Comparison of ENCODE assay signal across 27 cellular contexts in the genomic region with DNA sequence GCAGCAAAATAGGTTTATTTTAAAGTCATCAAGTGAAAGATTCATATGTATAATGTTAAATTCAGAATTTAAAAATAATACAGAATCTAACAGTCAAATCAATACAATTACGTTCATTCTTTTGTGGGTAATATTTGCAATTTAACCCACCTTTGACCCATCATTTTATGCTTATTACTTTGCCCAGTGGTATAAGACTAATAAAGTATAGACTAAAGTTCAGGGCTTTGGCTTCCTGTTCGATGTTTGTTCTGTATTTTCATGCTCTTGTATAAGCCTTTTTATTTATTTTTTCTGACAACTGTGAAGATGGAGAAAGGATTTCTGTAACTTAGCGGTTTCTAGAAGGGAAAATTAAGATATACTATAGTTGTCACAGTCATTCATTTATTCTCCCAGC. TPM values are rescaled to one million over a fixed set of nuclear protein-coding genes. Genes with fewer than 3 reads are reported as not detected.
DNase-seq lines count a peak whose midpoint lies in the region; ATAC-seq and TF ChIP-seq lines count a peak whose summit lies in the region.
"Had no signal": no experiment of that assay in that cellular context is flagged by ENCODE, and none has a peak within 500 bp of the region (broad histone marks: within the 10 kb centered on the region; RNA-seq: fewer than 3 reads in every experiment).

No MANE protein-coding gene starts in this region.

- POLR2A ChIA-PET in activated CD8-positive, alpha-beta T cell treated with anti-CD3 and anti-CD28 coated beads for 36 hours (lab: Charles Lee): no interaction called here
- POLR2A ChIA-PET in activated CD8-positive, alpha-beta T cell treated with anti-CD3 and anti-CD28 coated beads, Interleukin-2, amount 10 ng/mL, durations not matched to agents 7 days and 5 days (lab: Charles Lee): interaction anchor here (0.8 kb wide), 1 partner anchor 205 kb away, joined by 3 read pairs; a partner anchor contains a TSS
- POLR2A ChIA-PET in CD4-positive, alpha-beta T cell (lab: Charles Lee): no interaction called here
- POLR2A ChIA-PET in naive thymus-derived CD4-positive, alpha-beta T cell (lab: Charles Lee): no interaction called here

- no peaks in the 10 kb centered on the region for H3K9me3 Mint-ChIP-seq in activated CD8-positive, alpha-beta T cell treated with anti-CD3 and anti-CD28 coated beads for 36 hours
- no peaks in the 10 kb centered on the region for H3K9me3 Mint-ChIP-seq in activated CD8-positive, alpha-beta T cell treated with anti-CD3 and anti-CD28 coated beads, Interleukin-2, amount 10 ng/mL, durations not matched to agents 7 days and 5 days (ENCODE audit: insufficient read depth)
- H3K9me3 Mint-ChIP-seq in CD4-positive, alpha-beta T cell: no peaks in the 10 kb centered on the region
- no peaks in the 10 kb centered on the region for H3K9me3 Mint-ChIP-seq in activated T-helper 2 cell treated with anti-CD3 and anti-CD28 coated beads, Interferon-gamma antibody, Interleukin-2, Interleukin-4, amounts not matched to agents 10 μg/mL and 5 μg/mL and 100 μg/mL, durations not matched to agents 14 hours and 24 hours and 36 hours
- H3K9me3 Mint-ChIP-seq in naive thymus-derived CD4-positive, alpha-beta T cell: no peaks in the 10 kb centered on the region

- CTCF ChIA-PET in activated CD8-positive, alpha-beta T cell treated with anti-CD3 and anti-CD28 coated beads for 36 hours (lab: Charles Lee): interaction anchor here (0.9 kb wide), 1 partner anchor 9 kb away, joined by 4 read pairs; no protein-coding TSS in a partner anchor
- CTCF ChIA-PET in activated CD8-positive, alpha-beta T cell treated with anti-CD3 and anti-CD28 coated beads, Interleukin-2, amount 10 ng/mL, durations not matched to agents 7 days and 5 days (lab: Charles Lee): interaction anchor here (1.4 kb wide), 2 partner anchors 9 to 54 kb away, joined by 5 to 8 read pairs; no protein-coding TSS in a partner anchor
- CTCF ChIA-PET in CD4-positive, alpha-beta T cell (lab: Charles Lee): no interaction called here
- CTCF ChIA-PET in naive thymus-derived CD4-positive, alpha-beta T cell (lab: Charles Lee): interaction anchor here (0.6 kb wide), 1 partner anchor 18 kb away, joined by 3 read pairs; no protein-coding TSS in a partner anchor

- H3K4me1 Mint-ChIP-seq in activated CD8-positive, alpha-beta T cell treated with anti-CD3 and anti-CD28 coated beads for 36 hours (ENCODE audit: low read depth): peaks cover 22% of the 10 kb centered on the region
- H3K4me1 Mint-ChIP-seq in activated CD8-positive, alpha-beta T cell treated with anti-CD3 and anti-CD28 coated beads, Interleukin-2, amount 10 ng/mL, durations not matched to agents 7 days and 5 days (ENCODE audit: low read depth): peaks cover 4% of the 10 kb centered on the region
- H3K4me1 Mint-ChIP-seq in CD4-positive, alpha-beta T cell (ENCODE audit: low read depth): peaks cover 11% of the 10 kb centered on the region
- H3K4me1 Mint-ChIP-seq in activated T-helper 2 cell treated with anti-CD3 and anti-CD28 coated beads, Interferon-gamma antibody, Interleukin-2, Interleukin-4, amounts not matched to agents 10 μg/mL and 5 μg/mL and 100 μg/mL, durations not matched to agents 14 hours and 24 hours and 36 hours (ENCODE audit: low read depth): peaks cover 19% of the 10 kb centered on the region
- H3K4me1 Mint-ChIP-seq in naive thymus-derived CD4-positive, alpha-beta T cell: peaks cover 7 to 23% (median 9%) of the 10 kb centered on the region in 7 donors

- no peak for DNase-seq in activated CD8-positive, alpha-beta T cell treated with anti-CD3 and anti-CD28 coated beads for 36 hours
- DNase-seq in activated CD8-positive, alpha-beta T cell treated with anti-CD3 and anti-CD28 coated beads, Interleukin-2, amount 10 ng/mL, durations not matched to agents 7 days and 5 days: no peak
- DNase-seq in CD4-positive, alpha-beta T cell: no peak
- DNase-seq in activated T-helper 2 cell treated with anti-CD3 and anti-CD28 coated beads, Interferon-gamma antibody, Interleukin-2, Interleukin-4, amounts not matched to agents 10 μg/mL and 5 μg/mL and 100 μg/mL, durations not matched to agents 14 hours and 24 hours and 36 hours (ENCODE audit: low spot score): no peak
- no peak for DNase-seq in naive thymus-derived CD4-positive, alpha-beta T cell
- DNase-seq in ureter (ENCODE audit: low spot score): no peak
- no peak for DNase-seq in effector CD4-positive, alpha-beta T cell
- DNase-seq: 8988T; ACHN; BE2C; COR-L47; DMS53; GDM1; GOT3; KBM-7; MG63; NCI-H1105 treated with DMSO at 0.1 percent for 48 hours; NCI-H2029; NCI-H446; NCI-H524 treated with DMSO at 0.1 percent for 48 hours; NCI-H774; NK-92 treated with Interleukin-12 subunit alpha and Interleukin-12 subunit beta, amount 100 ng/mL, for 24 hours; PC-9 had no signal

- peaks cover 0 to 52% (median 8%) of the 10 kb centered on the region in 3 experiments for H3K36me3 ChIP-seq in naive thymus-derived CD4-positive, alpha-beta T cell (ENCODE audit: control insufficient read depth in 2 of 3, insufficient read depth in 3 of 3, low read length in 3 of 3)

- no peaks in the 10 kb centered on the region for H3K9me3 ChIP-seq in CD4-positive, alpha-beta T cell (ENCODE audit: control insufficient read depth, low read length)
- H3K9me3 ChIP-seq in naive thymus-derived CD4-positive, alpha-beta T cell (ENCODE audit: control insufficient read depth in 2 of 3, low read length in 3 of 3): no peaks in the 10 kb centered on the region
- H3K9me3 ChIP-seq: BE2C, HAP-1, MG63, SJSA1 had no signal

- no peaks in the 10 kb centered on the region for H3K27me3 Mint-ChIP-seq in activated CD8-positive, alpha-beta T cell treated with anti-CD3 and anti-CD28 coated beads for 36 hours
- H3K27me3 Mint-ChIP-seq in activated CD8-positive, alpha-beta T cell treated with anti-CD3 and anti-CD28 coated beads, Interleukin-2, amount 10 ng/mL, durations not matched to agents 7 days and 5 days (ENCODE audit: low read depth): no peaks in the 10 kb centered on the region
- H3K27me3 Mint-ChIP-seq in CD4-positive, alpha-beta T cell: no peaks in the 10 kb centered on the region
- H3K27me3 Mint-ChIP-seq in activated T-helper 2 cell treated with anti-CD3 and anti-CD28 coated beads, Interferon-gamma antibody, Interleukin-2, Interleukin-4, amounts not matched to agents 10 μg/mL and 5 μg/mL and 100 μg/mL, durations not matched to agents 14 hours and 24 hours and 36 hours (ENCODE audit: low read depth): no peaks in the 10 kb centered on the region
- H3K27me3 Mint-ChIP-seq in naive thymus-derived CD4-positive, alpha-beta T cell: no peaks in the 10 kb centered on the region

- no peak overlapping the region for H3K4me3 ChIP-seq in naive thymus-derived CD4-positive, alpha-beta T cell (ENCODE audit: low read length)
- H3K4me3 ChIP-seq: GM12878, HAP-1, MG63, PC-9, SJSA1 had no signal

- H3K4me1 ChIP-seq in naive thymus-derived CD4-positive, alpha-beta T cell (ENCODE audit: control insufficient read depth in 2 of 2, insufficient read depth in 2 of 2, low read length in 2 of 2): no peaks in the 10 kb centered on the region
- H3K4me1 ChIP-seq: BE2C, HAP-1 had no signal

- peak overlapping the region; percentile 53 for H3K27ac Mint-ChIP-seq in activated CD8-positive, alpha-beta T cell treated with anti-CD3 and anti-CD28 coated beads for 36 hours
- H3K27ac Mint-ChIP-seq in activated CD8-positive, alpha-beta T cell treated with anti-CD3 and anti-CD28 coated beads, Interleukin-2, amount 10 ng/mL, durations not matched to agents 7 days and 5 days: no peak overlapping the region
- H3K27ac Mint-ChIP-seq in CD4-positive, alpha-beta T cell: peak overlapping the region; percentile 34
- H3K27ac Mint-ChIP-seq in activated T-helper 2 cell treated with anti-CD3 and anti-CD28 coated beads, Interferon-gamma antibody, Interleukin-2, Interleukin-4, amounts not matched to agents 10 μg/mL and 5 μg/mL and 100 μg/mL, durations not matched to agents 14 hours and 24 hours and 36 hours: peak overlapping the region; percentile 17
- peak overlapping the region in 5 of 9 donors; percentile 1 to 71 (median 39) for H3K27ac Mint-ChIP-seq in naive thymus-derived CD4-positive, alpha-beta T cell

- no peak overlapping the region for H3K27ac ChIP-seq in CD4-positive, alpha-beta T cell (ENCODE audit: low read depth, low read length)
- no peak overlapping the region for H3K27ac ChIP-seq in naive thymus-derived CD4-positive, alpha-beta T cell (ENCODE audit: low read depth, low read length)
- H3K27ac ChIP-seq: PC-9, SJSA1 had no signal

- H3K27me3 ChIP-seq in CD4-positive, alpha-beta T cell (ENCODE audit: control insufficient read depth, insufficient read depth, low read length): no peaks in the 10 kb centered on the region
- no peaks in the 10 kb centered on the region for H3K27me3 ChIP-seq in naive thymus-derived CD4-positive, alpha-beta T cell (ENCODE audit: control insufficient read depth in 2 of 2, insufficient read depth in 2 of 2, low read length in 2 of 2)
- H3K27me3 ChIP-seq: BE2C, MG63, SJSA1 had no signal

- no peak for TF ChIP-seq CTCF in activated CD8-positive, alpha-beta T cell treated with anti-CD3 and anti-CD28 coated beads for 36 hours (IDR thresholded peaks at IDR 0.05)
- no peak for TF ChIP-seq CTCF in CD4-positive, alpha-beta T cell (IDR thresholded peaks at IDR 0.05)

- intact Hi-C loops in activated CD8-positive, alpha-beta T cell treated with anti-CD3 and anti-CD28 coated beads for 36 hours (cut with micrococcal nuclease): no loop called here
- intact Hi-C loops in CD4-positive, alpha-beta T cell (cut with DNase I, micrococcal nuclease): no loop called here
- intact Hi-C loops in activated T-helper 2 cell treated with anti-CD3 and anti-CD28 coated beads, Interferon-gamma antibody, Interleukin-2, Interleukin-4, amounts not matched to agents 10 μg/mL and 5 μg/mL and 100 μg/mL, durations not matched to agents 14 hours and 24 hours and 36 hours (cut with micrococcal nuclease): no loop called here
- intact Hi-C loops in naive thymus-derived CD4-positive, alpha-beta T cell (cut with micrococcal nuclease): no loop called here

- peaks cover 35% of the 10 kb centered on the region for H3K36me3 Mint-ChIP-seq in activated CD8-positive, alpha-beta T cell treated with anti-CD3 and anti-CD28 coated beads for 36 hours (ENCODE audit: low read depth)
- H3K36me3 Mint-ChIP-seq in activated CD8-positive, alpha-beta T cell treated with anti-CD3 and anti-CD28 coated beads, Interleukin-2, amount 10 ng/mL, durations not matched to agents 7 days and 5 days (ENCODE audit: low read depth): peaks cover 38% of the 10 kb centered on the region
- H3K36me3 Mint-ChIP-seq in CD4-positive, alpha-beta T cell (ENCODE audit: low read depth): peaks cover 75% of the 10 kb centered on the region
- H3K36me3 Mint-ChIP-seq in activated T-helper 2 cell treated with anti-CD3 and anti-CD28 coated beads, Interferon-gamma antibody, Interleukin-2, Interleukin-4, amounts not matched to agents 10 μg/mL and 5 μg/mL and 100 μg/mL, durations not matched to agents 14 hours and 24 hours and 36 hours (ENCODE audit: low read depth): peaks cover 65% of the 10 kb centered on the region
- H3K36me3 Mint-ChIP-seq in naive thymus-derived CD4-positive, alpha-beta T cell: peaks cover 12 to 45% (median 19%) of the 10 kb centered on the region in 5 donors

- no peak for ATAC-seq in activated CD8-positive, alpha-beta T cell treated with anti-CD3 and anti-CD28 coated beads for 36 hours
- ATAC-seq in activated CD8-positive, alpha-beta T cell treated with anti-CD3 and anti-CD28 coated beads, Interleukin-2, amount 10 ng/mL, durations not matched to agents 7 days and 5 days: no peak
- no peak for ATAC-seq in CD4-positive, alpha-beta T cell (ENCODE audit: poor library complexity)
- no peak for ATAC-seq in naive thymus-derived CD4-positive, alpha-beta T cell
- ATAC-seq: GM12878, Right ventricle myocardium inferior had no signal

- no peak overlapping the region for H3K4me3 Mint-ChIP-seq in activated CD8-positive, alpha-beta T cell treated with anti-CD3 and anti-CD28 coated beads for 36 hours
- H3K4me3 Mint-ChIP-seq in activated CD8-positive, alpha-beta T cell treated with anti-CD3 and anti-CD28 coated beads, Interleukin-2, amount 10 ng/mL, durations not matched to agents 7 days and 5 days: no peak overlapping the region
- no peak overlapping the region for H3K4me3 Mint-ChIP-seq in CD4-positive, alpha-beta T cell
- no peak overlapping the region for H3K4me3 Mint-ChIP-seq in activated T-helper 2 cell treated with anti-CD3 and anti-CD28 coated beads, Interferon-gamma antibody, Interleukin-2, Interleukin-4, amounts not matched to agents 10 μg/mL and 5 μg/mL and 100 μg/mL, durations not matched to agents 14 hours and 24 hours and 36 hours (ENCODE audit: low read depth)
- no peak overlapping the region for H3K4me3 Mint-ChIP-seq in naive thymus-derived CD4-positive, alpha-beta T cell

RNA-seq across cellular contexts. Expression of a gene that starts 44.3 kb away (rescaled TPM):
- total RNA-seq in activated CD8-positive, alpha-beta T cell treated with anti-CD3 and anti-CD28 coated beads for 36 hours: 100 to 1,000 TPM; 109 to 112 TPM
- total RNA-seq in activated CD8-positive, alpha-beta T cell treated with anti-CD3 and anti-CD28 coated beads, Interleukin-2, amount 10 ng/mL, durations not matched to agents 7 days and 5 days: 100 to 1,000 TPM in 1 of 2 experiments, 10 to 100 TPM in 1; 91.6 to 100 TPM
- 10 to 100 TPM; 67.6 to 69.2 TPM for total RNA-seq in CD4-positive, alpha-beta T cell
- 127 and 135 TPM in 2 replicates for total RNA-seq in activated T-helper 2 cell treated with anti-CD3 and anti-CD28 coated beads, Interferon-gamma antibody, Interleukin-2, Interleukin-4, amounts not matched to agents 10 μg/mL and 5 μg/mL and 100 μg/mL, durations not matched to agents 14 hours and 24 hours and 36 hours
- 10 to 100 TPM; 52.9 to 83.4 (median 66.5) TPM for total RNA-seq in naive thymus-derived CD4-positive, alpha-beta T cell
- polyA plus RNA-seq in naive thymus-derived CD4-positive, alpha-beta T cell: 10 to 100 TPM; 19.3 to 22.7 TPM
- 82.9 TPM for total RNA-seq in ureter
